Comparison of ENCODE assay signal across 25 cellular contexts in genomic region chr14:70303528-70304293, GRCh38.
"Had no signal": no experiment of that assay in that cellular context is flagged by ENCODE, and none has a peak within 500 bp of the region (broad histone marks: within the 10 kb centered on the region; RNA-seq: fewer than 3 reads in every experiment).

No MANE protein-coding gene starts in this region.

- H3K4me3 ChIP-seq: SJSA1 had no signal

- H3K36me3 Mint-ChIP-seq: activated CD4-positive, alpha-beta memory T cell treated with anti-CD3 and anti-CD28 coated beads for 36 hours; activated naive CD8-positive, alpha-beta T cell had no signal

- H3K4me1 ChIP-seq: SJSA1 had no signal

- H3K4me1 Mint-ChIP-seq: activated B cell treated with CpG ODN at 0.5 μM for 24 hours; activated CD4-positive, alpha-beta T cell treated with anti-CD3 and anti-CD28 coated beads, Interleukin-2, amount 10 ng/mL, durations not matched to agents 7 days and 5 days; activated T-helper 17 cell treated with anti-CD3 and anti-CD28 coated beads, Interleukin-2, amount 50 U/mL, for 72 hours had no signal

- H3K27ac Mint-ChIP-seq: activated B cell treated with CpG ODN at 0.5 μM for 24 hours; activated CD4-positive, alpha-beta memory T cell treated with anti-CD3 and anti-CD28 coated beads for 36 hours; activated CD4-positive, alpha-beta T cell treated with anti-CD3 and anti-CD28 coated beads, Interleukin-2, amount 10 ng/mL, durations not matched to agents 7 days and 5 days; activated naive CD4-positive, alpha-beta T cell treated with anti-CD3 and anti-CD28 coated beads for 36 hours; activated naive CD8-positive, alpha-beta T cell; activated T-helper 17 cell treated with anti-CD3 and anti-CD28 coated beads, Interleukin-2, amount 50 U/mL, for 72 hours had no signal

- ATAC-seq: activated T-helper 17 cell treated with anti-CD3 and anti-CD28 coated beads, Interleukin-2, amount 50 U/mL, for 72 hours; PC-3; SK-N-SH treated with all-trans-retinoic acid at 6 μM for 48 hours had no signal

- H3K27ac ChIP-seq: brain microvascular endothelial cell, SJSA1 had no signal

- H3K9me3 Mint-ChIP-seq: activated T-helper 17 cell treated with anti-CD3 and anti-CD28 coated beads, Interleukin-2, amount 50 U/mL, for 72 hours had no signal

- FAIRE-seq: RCC 7860 had no signal

- H3K9me3 ChIP-seq: SJSA1 had no signal

- H3K27me3 Mint-ChIP-seq: activated naive CD8-positive, alpha-beta T cell had no signal

- H3K36me3 ChIP-seq: brain microvascular endothelial cell, SJSA1 had no signal

- DNase-seq: activated B cell treated with CpG ODN at 0.5 μM for 24 hours; activated CD4-positive, alpha-beta memory T cell treated with anti-CD3 and anti-CD28 coated beads for 36 hours; activated CD4-positive, alpha-beta T cell treated with anti-CD3 and anti-CD28 coated beads for 1 hour; activated CD4-positive, alpha-beta T cell treated with anti-CD3 and anti-CD28 coated beads, Interleukin-2, amount 10 ng/mL, durations not matched to agents 7 days and 5 days; activated gamma-delta T cell; activated naive CD4-positive, alpha-beta T cell treated with anti-CD3 and anti-CD28 coated beads for 36 hours; activated T-cell treated with anti-CD3 and anti-CD28 coated beads for 4 hours; activated T-cell treated with anti-CD3 and anti-CD28 coated beads, Interleukin-2, amount 50 U/mL, for 48 hours; brain microvascular endothelial cell; central memory CD4-positive, alpha-beta T cell; Kasumi-1; NCI-H1105 treated with DMSO at 0.1 percent for 48 hours; NCI-H1436 treated with DMSO at 0.1 percent for 48 hours; NCI-H187; NCI-H2081; NCI-H510A treated with DMSO at 0.1 percent for 48 hours; NCI-H69; PC-3; SHP77; SW 1271 had no signal

- H3K27me3 ChIP-seq: brain microvascular endothelial cell, SJSA1 had no signal

- H3K4me3 Mint-ChIP-seq: activated B cell treated with CpG ODN at 0.5 μM for 24 hours; activated CD4-positive, alpha-beta memory T cell treated with anti-CD3 and anti-CD28 coated beads for 36 hours; activated CD4-positive, alpha-beta T cell treated with anti-CD3 and anti-CD28 coated beads, Interleukin-2, amount 10 ng/mL, durations not matched to agents 7 days and 5 days; activated naive CD4-positive, alpha-beta T cell treated with anti-CD3 and anti-CD28 coated beads for 36 hours; activated naive CD8-positive, alpha-beta T cell; activated T-helper 17 cell treated with anti-CD3 and anti-CD28 coated beads, Interleukin-2, amount 50 U/mL, for 72 hours had no signal
